In the genomic region with DNA sequence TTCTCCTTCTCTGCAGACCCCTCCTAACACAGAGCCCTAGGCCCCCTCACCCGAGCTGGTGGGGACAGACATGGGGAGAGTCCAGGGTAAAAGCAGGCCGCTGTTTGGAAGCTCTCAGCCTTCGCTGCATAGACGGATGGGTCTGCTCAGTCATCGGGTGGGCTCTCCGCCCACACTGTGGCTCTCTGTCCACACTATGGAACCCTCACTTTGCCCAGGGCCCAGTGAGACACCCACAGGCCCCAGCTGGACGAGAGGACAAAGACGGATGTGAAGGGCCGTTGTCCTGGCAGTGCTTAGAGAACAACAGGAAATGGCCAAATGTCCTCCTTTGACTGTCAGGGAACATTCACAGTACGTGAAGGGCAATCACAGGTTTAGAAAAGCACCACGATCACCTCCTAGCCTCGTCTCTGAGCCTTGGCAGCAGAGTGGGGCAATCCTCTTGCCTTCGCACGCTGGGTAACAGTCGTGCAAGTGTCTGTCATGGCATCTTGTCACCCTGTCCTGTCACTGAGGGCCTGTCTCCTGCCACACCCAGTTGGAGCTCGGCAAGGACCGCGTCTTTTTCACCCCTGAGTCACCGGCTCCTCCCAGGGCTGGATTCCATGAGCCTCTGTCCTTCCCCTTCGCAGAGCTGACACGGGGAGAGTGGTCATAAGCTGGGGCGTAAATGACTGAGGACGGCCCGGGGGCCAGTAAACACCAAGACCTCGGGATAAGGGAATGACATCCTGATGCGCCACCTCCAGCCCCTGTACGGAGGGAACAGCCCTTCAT, we compare ENCODE assay signal across 10 cellular contexts.
DNase-seq lines count a peak whose midpoint lies in the region; ATAC-seq and TF ChIP-seq lines count a peak whose summit lies in the region.
"Had no signal": no experiment of that assay in that cellular context is flagged by ENCODE, and none has a peak within 500 bp of the region (broad histone marks: within the 10 kb centered on the region; RNA-seq: fewer than 3 reads in every experiment).

No MANE protein-coding gene starts in this region.

- ATAC-seq in memory B cell (ENCODE audit: low read depth): no peak
- ATAC-seq in GM18873 (IDR thresholded peaks at IDR 0.05; ENCODE audit: low FRiP score, unreplicated experiment): no peak

- H3K4me2 ChIP-seq in smooth muscle cell (no peak overlapping the region), neural progenitor cell (no peak overlapping the region)

- no peak overlapping the region for H3K4me3 ChIP-seq in smooth muscle cell
- H3K4me3 ChIP-seq in neural progenitor cell: no peak overlapping the region

- no peak for TF ChIP-seq CTCF in chondrocyte (IDR thresholded peaks at IDR 0.05)
- no peak for TF ChIP-seq CTCF in smooth muscle cell (IDR thresholded peaks at IDR 0.05; ENCODE audit: borderline replicate concordance, insufficient read depth, poor library complexity, severe bottlenecking)
- TF ChIP-seq CTCF in neural progenitor cell (IDR thresholded peaks at IDR 0.05): no peak

- H3K27me3 ChIP-seq in smooth muscle cell (ENCODE audit: low read depth): no peaks in the 10 kb centered on the region
- H3K27me3 ChIP-seq in neural progenitor cell: no peaks in the 10 kb centered on the region

- H3F3A ChIP-seq in smooth muscle cell (ENCODE audit: low read depth) (no peaks in the 10 kb centered on the region), neural progenitor cell (ENCODE audit: low read depth) (no peaks in the 10 kb centered on the region)

- H2AFZ ChIP-seq in smooth muscle cell (ENCODE audit: low read depth) (no peak overlapping the region), neural progenitor cell (replicated peaks) (no peak overlapping the region)

- H3K79me2 ChIP-seq in smooth muscle cell (ENCODE audit: low read depth): no peaks in the 10 kb centered on the region
- no peaks in the 10 kb centered on the region for H3K79me2 ChIP-seq in neural progenitor cell (ENCODE audit: low read depth)

- no peak overlapping the region for H3K27ac Mint-ChIP-seq in chondrocyte (ENCODE audit: unreplicated experiment)
- peak overlapping the region; percentile 75 for H3K27ac Mint-ChIP-seq in memory B cell
- H3K27ac Mint-ChIP-seq in neural progenitor cell: no peak overlapping the region

- H3K36me3 Mint-ChIP-seq in chondrocyte (ENCODE audit: low read depth) (no peaks in the 10 kb centered on the region), memory B cell (peaks cover 5% of the 10 kb centered on the region), neural progenitor cell (no peaks in the 10 kb centered on the region)

- no peaks in the 10 kb centered on the region for H3K4me1 Mint-ChIP-seq in chondrocyte (ENCODE audit: low read depth)
- peaks cover 32% of the 10 kb centered on the region for H3K4me1 Mint-ChIP-seq in memory B cell
- peaks cover 36% of the 10 kb centered on the region for H3K4me1 Mint-ChIP-seq in neural progenitor cell

- H3K4me3 Mint-ChIP-seq in chondrocyte (ENCODE audit: unreplicated experiment) (no peak overlapping the region), memory B cell (no peak overlapping the region), neural progenitor cell (no peak overlapping the region)

- H3K27ac ChIP-seq in smooth muscle cell (ENCODE audit: low read depth): no peak overlapping the region
- H3K27ac ChIP-seq in neural progenitor cell: no peak overlapping the region

- peaks cover 1% of the 10 kb centered on the region for H3K27me3 Mint-ChIP-seq in chondrocyte (ENCODE audit: low read depth)
- H3K27me3 Mint-ChIP-seq in memory B cell: no peaks in the 10 kb centered on the region
- H3K27me3 Mint-ChIP-seq in neural progenitor cell (ENCODE audit: insufficient read depth, low read depth): peaks cover 8% of the 10 kb centered on the region

- no peaks in the 10 kb centered on the region for H3K4me1 ChIP-seq in smooth muscle cell (ENCODE audit: low read depth)
- peaks cover 16% of the 10 kb centered on the region for H3K4me1 ChIP-seq in neural progenitor cell

- WGBS in smooth muscle cell (ENCODE audit: low lambda C conversion rate): 71% methylated on average over 27 of the region's 27 CpGs

- H3K36me3 ChIP-seq in smooth muscle cell (ENCODE audit: low read depth) (no peaks in the 10 kb centered on the region), neural progenitor cell (no peaks in the 10 kb centered on the region)

- H4K20me1 ChIP-seq in smooth muscle cell (ENCODE audit: low read depth) (no peaks in the 10 kb centered on the region), neural progenitor cell (ENCODE audit: low read depth) (no peaks in the 10 kb centered on the region)

- no peak overlapping the region for H3K9ac ChIP-seq in smooth muscle cell (ENCODE audit: low read depth)
- no peak overlapping the region for H3K9ac ChIP-seq in neural progenitor cell

- H3K9me3 ChIP-seq in smooth muscle cell (replicated peaks; ENCODE audit: low read depth): no peaks in the 10 kb centered on the region
- H3K9me3 ChIP-seq in neural progenitor cell (ENCODE audit: low read depth): no peaks in the 10 kb centered on the region

- H3K9me3 Mint-ChIP-seq in chondrocyte (ENCODE audit: low read depth) (no peaks in the 10 kb centered on the region), memory B cell (no peaks in the 10 kb centered on the region), neural progenitor cell (no peaks in the 10 kb centered on the region)

- DNase-seq in A172 (ENCODE audit: low spot score) (peak; percentile 19), HCEC 1CT (peak; percentile 19), chondrocyte (ENCODE audit: low spot score) (peak; percentile 57), memory B cell (ENCODE audit: low spot score in 2 of 2) (no peak), smooth muscle cell (lab: John Stamatoyannopoulos, UW; ENCODE audit: unreplicated experiment) (no peak), neural progenitor cell (ENCODE audit: low spot score) (no peak), NCI-H748 (lab: John Stamatoyannopoulos, UW; ENCODE audit: unreplicated experiment) (no peak)
- DNase-seq: COR-L47, NCI-H2107 had no signal

Comparison
In these comparisons a context has a peak if more than half of its experiments do, and no peak if none do; other contexts are left out.
1. DNase-seq: peak in A172 (single experiment), HCEC 1CT (single experiment) and chondrocyte (single experiment); none in memory B cell (0 of 2), smooth muscle cell (single experiment), neural progenitor cell (single experiment) and NCI-H748 (single experiment).